Comparison of ENCODE assay signal across 3 cellular contexts in genomic region chr1:16611164-16611563, GRCh38. TPM values are rescaled to one million over a fixed set of nuclear protein-coding genes. Genes with fewer than 3 reads are reported as not detected.
"Had no signal": no experiment of that assay in that cellular context is flagged by ENCODE, and none has a peak within 500 bp of the region (broad histone marks: within the 10 kb centered on the region; RNA-seq: fewer than 3 reads in every experiment).

No MANE protein-coding gene starts in this region.

RNA-seq across cellular contexts. Expression of gene RNU1-3, which starts 55.6 kb away (rescaled TPM):
- polyA plus RNA-seq: foreskin keratinocyte, heart left ventricle, small intestine had no signal
